Comparison of ENCODE assay signal across 11 cellular contexts in the genomic region with DNA sequence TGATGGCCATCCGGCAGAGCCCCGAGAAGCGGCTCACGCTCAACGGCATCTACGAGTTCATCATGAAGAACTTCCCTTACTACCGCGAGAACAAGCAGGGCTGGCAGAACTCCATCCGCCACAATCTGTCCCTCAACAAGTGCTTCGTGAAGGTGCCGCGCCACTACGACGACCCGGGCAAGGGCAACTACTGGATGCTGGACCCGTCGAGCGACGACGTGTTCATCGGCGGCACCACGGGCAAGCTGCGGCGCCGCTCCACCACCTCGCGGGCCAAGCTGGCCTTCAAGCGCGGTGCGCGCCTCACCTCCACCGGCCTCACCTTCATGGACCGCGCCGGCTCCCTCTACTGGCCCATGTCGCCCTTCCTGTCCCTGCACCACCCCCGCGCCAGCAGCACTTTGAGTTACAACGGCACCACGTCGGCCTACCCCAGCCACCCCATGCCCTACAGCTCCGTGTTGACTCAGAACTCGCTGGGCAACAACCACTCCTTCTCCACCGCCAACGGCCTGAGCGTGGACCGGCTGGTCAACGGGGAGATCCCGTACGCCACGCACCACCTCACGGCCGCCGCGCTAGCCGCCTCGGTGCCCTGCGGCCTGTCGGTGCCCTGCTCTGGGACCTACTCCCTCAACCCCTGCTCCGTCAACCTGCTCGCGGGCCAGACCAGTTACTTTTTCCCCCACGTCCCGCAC. TPM values are rescaled to one million over a fixed set of nuclear protein-coding genes. Genes with fewer than 3 reads are reported as not detected.
DNase-seq lines count a peak whose midpoint lies in the region; ATAC-seq and TF ChIP-seq lines count a peak whose summit lies in the region.
"Had no signal": no experiment of that assay in that cellular context is flagged by ENCODE, and none has a peak within 500 bp of the region (broad histone marks: within the 10 kb centered on the region; RNA-seq: fewer than 3 reads in every experiment).

No MANE protein-coding gene starts in this region.

- WGBS in esophagus muscularis mucosa, result 18% methylated on average over 35 of the region's 65 CpGs
- WGBS in spleen, 5 donors, result 9 to 21% (median 13%) methylated on average over 51 to 65 of the region's 65 CpGs
- WGBS in prostate gland, result 8% methylated on average over 65 of the region's 65 CpGs

- H3K27me3 ChIP-seq in esophagus muscularis mucosa (peaks cover 16 to 99% (median 46%) of the 10 kb centered on the region in 4 donors), spleen (replicated peaks in 1 of 7) (peaks cover 8 to 100% (median 81%) of the 10 kb centered on the region in 7 donors), prostate gland (replicated peaks; ENCODE audit: insufficient read depth) (peaks cover 32% of the 10 kb centered on the region)

- H3K27ac ChIP-seq in esophagus muscularis mucosa (replicated peaks in 1 of 4), result peak overlapping the region; percentile 49 to 76 (median 64)
- H3K27ac ChIP-seq in spleen, result no peak overlapping the region
- no peak overlapping the region for H3K27ac ChIP-seq in prostate gland
- H3K27ac ChIP-seq: vagina had no signal

- H3K4me1 ChIP-seq in esophagus muscularis mucosa (peaks cover 17 to 22% (median 20%) of the 10 kb centered on the region in 4 donors), spleen (peaks cover 0 to 19% (median 14%) of the 10 kb centered on the region in 6 donors), prostate gland (replicated peaks) (no peaks in the 10 kb centered on the region)

- H3K36me3 ChIP-seq in esophagus muscularis mucosa, result no peaks in the 10 kb centered on the region
- no peaks in the 10 kb centered on the region for H3K36me3 ChIP-seq in spleen
- H3K36me3 ChIP-seq in prostate gland, result no peaks in the 10 kb centered on the region
- H3K36me3 ChIP-seq: vagina had no signal

- H3K4me3 ChIP-seq in esophagus muscularis mucosa (peak overlapping the region; percentile 52 to 58 (median 54)), retinal pigment epithelial cell (ENCODE audit: low read length) (no peak overlapping the region), spleen (peak overlapping the region in 1 of 8 donors; percentile 62), prostate gland (no peak overlapping the region)
- H3K4me3 ChIP-seq: vagina had no signal

- H3K9me3 ChIP-seq in esophagus muscularis mucosa (peaks cover 0 to 7% (median 3%) of the 10 kb centered on the region in 4 donors), spleen (peaks cover 0 to 24% (median 0%) of the 10 kb centered on the region in 8 donors), prostate gland (no peaks in the 10 kb centered on the region)
- H3K9me3 ChIP-seq: vagina had no signal

- TF ChIP-seq POLR2A in esophagus muscularis mucosa (IDR thresholded peaks at IDR 0.05; ENCODE audit: low read depth) (no peak), spleen (IDR thresholded peaks at IDR 0.05) (no peak), prostate gland (IDR thresholded peaks at IDR 0.05) (no peak)

- TF ChIP-seq CTCF in esophagus muscularis mucosa (IDR thresholded peaks at IDR 0.05) (no peak), retinal pigment epithelial cell (conservative IDR thresholded peaks at IDR 0.05; ENCODE audit: low read depth, low read length) (peak; percentile 25), spleen (IDR thresholded peaks at IDR 0.05 in 8 of 11, conservative IDR thresholded peaks at IDR 0.05 in 3 of 11) (no peak), prostate gland (IDR thresholded peaks at IDR 0.05) (no peak)

- intact Hi-C loops in esophagus muscularis mucosa (cut with DNase I), result no loop called here
- intact Hi-C loops in spleen (cut with DNase I; ENCODE audit: low total_unique reads), result no loop called here
- intact Hi-C loops in prostate gland (cut with DNase I), result no loop called here

- no peak for ATAC-seq in HG03460 (IDR thresholded peaks at IDR 0.05; ENCODE audit: unreplicated experiment)

- peak; percentile 66 for DNase-seq in NCI-H345 (lab: John Stamatoyannopoulos, UW)
- no peak for DNase-seq in NCI-H345 treated with DMSO at 0.1 percent for 48 hours (lab: John Stamatoyannopoulos, UW; ENCODE audit: unreplicated experiment)
- peak; percentile 65 for DNase-seq in NCI-H774 (lab: John Stamatoyannopoulos, UW)
- DNase-seq in esophagus muscularis mucosa (ENCODE audit: extremely low spot score), result no peak
- DNase-seq in retinal pigment epithelial cell (ENCODE audit: low read depth), result no peak
- no peak for DNase-seq in spleen
- DNase-seq in prostate gland (ENCODE audit: low spot score), result no peak
- DNase-seq: kidney glomerular epithelial cell, NCI-H1048 had no signal

- no peak for TF ChIP-seq EP300 in esophagus muscularis mucosa (IDR thresholded peaks at IDR 0.05)

RNA-seq across cellular contexts. Expression of a gene that starts 1.4 kb away (rescaled TPM):
- 1 to 10 TPM in 1 of 4 donors, under 1 TPM in 3; 0.65 to 1.2 (median 0.75) TPM for total RNA-seq in esophagus muscularis mucosa
- total RNA-seq in spleen, result under 1 TPM in 1 of 7 donors, not detected in 6; 0.12 TPM
- polyA plus RNA-seq in spleen, result under 1 TPM; 0.03 to 0.05 (median 0.04) TPM
- total RNA-seq in prostate gland, result 1 to 10 TPM in 1 of 2 donors, not detected in 1; 1.6 TPM
- total RNA-seq: vagina had no signal

Comparison
In these comparisons a context has a peak if more than half of its experiments do, and no peak if none do; other contexts are left out.
1. DNase-seq: peak in NCI-H345 (single experiment) and NCI-H774 (single experiment); none in NCI-H345 treated with DMSO at 0.1 percent for 48 hours (single experiment), esophagus muscularis mucosa (single experiment), retinal pigment epithelial cell (single experiment), spleen (single experiment) and prostate gland (single experiment).
2. H3K27ac ChIP-seq: peak in esophagus muscularis mucosa (4 of 4); none in spleen (0 of 8) and prostate gland (0 of 2).
3. H3K4me3 ChIP-seq: peak in esophagus muscularis mucosa (4 of 4); none in retinal pigment epithelial cell (single experiment) and prostate gland (0 of 2).